In the genomic region with DNA sequence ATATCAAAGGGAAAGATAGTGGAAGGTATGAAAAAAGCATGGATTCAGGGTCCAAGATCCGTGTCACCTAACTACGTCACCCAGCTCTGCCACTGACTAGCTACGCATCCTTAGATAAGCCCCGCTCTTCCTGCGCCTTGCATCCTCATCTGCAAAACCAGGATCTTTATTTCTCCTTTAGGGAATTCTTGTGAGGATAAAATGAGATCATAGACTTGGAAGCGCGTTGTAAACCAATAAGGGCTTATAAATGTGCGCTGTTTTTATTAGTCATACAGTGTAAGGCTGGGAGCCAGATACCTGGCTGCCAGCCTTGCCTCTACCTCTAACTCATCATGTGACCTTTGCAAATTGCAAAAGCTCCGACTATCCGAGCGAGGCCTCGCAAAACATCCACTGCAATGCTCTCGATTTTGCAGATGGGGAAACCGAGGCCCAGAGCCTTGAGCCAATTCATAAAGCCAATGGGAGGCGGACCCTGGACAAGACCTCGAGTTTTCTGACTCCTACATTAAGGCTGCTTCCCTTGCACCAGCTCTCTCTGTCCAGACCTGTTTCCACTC, we compare ENCODE assay signal across 8 cellular contexts.
A peak's percentile ranks its signal among the peaks of the same experiment; 100 is the strongest.
DNase-seq lines count a peak whose midpoint lies in the region; ATAC-seq and TF ChIP-seq lines count a peak whose summit lies in the region.

No MANE protein-coding gene starts in this region.

- H3K79me2 ChIP-seq in DND-41 (ENCODE audit: insufficient read depth, low read length), result peaks cover 44% of the 10 kb centered on the region

- H3K9me3 ChIP-seq in DND-41 (ENCODE audit: insufficient read depth, low read length, severe bottlenecking) (no peaks in the 10 kb centered on the region), adipocyte (ENCODE audit: control insufficient read depth, low read length) (no peaks in the 10 kb centered on the region)

- peak overlapping the region; percentile 92 for H3K4me3 Mint-ChIP-seq in stimulated activated memory B cell treated with anti-CD40 and anti-IgM and Interleukin-4, amounts not matched to agents 10 μg/mL and 1 μg/mL and 100 μg/mL, for 72 hours

- H3K36me3 Mint-ChIP-seq in stimulated activated memory B cell treated with anti-CD40 and anti-IgM and Interleukin-4, amounts not matched to agents 10 μg/mL and 1 μg/mL and 100 μg/mL, for 72 hours, result peaks cover 44% of the 10 kb centered on the region

- H3K27ac ChIP-seq in DND-41 (ENCODE audit: low read length), result peak overlapping the region; percentile 86

- TF ChIP-seq CTCF in DND-41 (IDR thresholded peaks at IDR 0.05; ENCODE audit: borderline replicate concordance, extremely low read depth, low read length, poor library complexity, severe bottlenecking), result no peak

- peaks cover 44% of the 10 kb centered on the region for H3K36me3 ChIP-seq in DND-41 (ENCODE audit: insufficient read depth, low read length)
- peaks cover 29% of the 10 kb centered on the region for H3K36me3 ChIP-seq in adipocyte (ENCODE audit: control insufficient read depth, insufficient read depth, low read length, severe bottlenecking)

- H3K27me3 ChIP-seq in DND-41 (ENCODE audit: insufficient read depth, low read length, poor library complexity), result no peaks in the 10 kb centered on the region
- peaks cover 4% of the 10 kb centered on the region for H3K27me3 ChIP-seq in adipocyte (replicated peaks; ENCODE audit: control insufficient read depth, insufficient read depth, low read length)

- H3K27me3 Mint-ChIP-seq in stimulated activated memory B cell treated with anti-CD40 and anti-IgM and Interleukin-4, amounts not matched to agents 10 μg/mL and 1 μg/mL and 100 μg/mL, for 72 hours, result no peaks in the 10 kb centered on the region

- H3K4me3 ChIP-seq in DND-41 (ENCODE audit: low read depth in 1 of 2, low read length in 2 of 2) (peak overlapping the region; percentile 95 to 98), adipocyte (ENCODE audit: low read length) (peak overlapping the region; percentile 96)

- H3K4me1 ChIP-seq in DND-41 (ENCODE audit: insufficient read depth, low read length) (peaks cover 39% of the 10 kb centered on the region), adipocyte (ENCODE audit: control insufficient read depth, insufficient read depth, low read length) (peaks cover 14% of the 10 kb centered on the region)

- H4K20me1 ChIP-seq in DND-41 (ENCODE audit: insufficient read depth, low read length), result peaks cover 52% of the 10 kb centered on the region

- H3K9me3 Mint-ChIP-seq in stimulated activated memory B cell treated with anti-CD40 and anti-IgM and Interleukin-4, amounts not matched to agents 10 μg/mL and 1 μg/mL and 100 μg/mL, for 72 hours, result peaks cover 11% of the 10 kb centered on the region

- H3K9ac ChIP-seq in DND-41 (ENCODE audit: low read depth, low read length), result peak overlapping the region; percentile 99
- H3K9ac ChIP-seq in adipocyte (ENCODE audit: low read length), result peak overlapping the region; percentile 94

- H2AFZ ChIP-seq in DND-41 (ENCODE audit: low read depth, low read length), result peak overlapping the region; percentile 74

- H3K27ac Mint-ChIP-seq in stimulated activated memory B cell treated with anti-CD40 and anti-IgM and Interleukin-4, amounts not matched to agents 10 μg/mL and 1 μg/mL and 100 μg/mL, for 72 hours, result peak overlapping the region; percentile 95

- H3K4me2 ChIP-seq in DND-41 (ENCODE audit: insufficient read depth, low read length), result peak overlapping the region; percentile 74

- peaks cover 67% of the 10 kb centered on the region for H3K4me1 Mint-ChIP-seq in stimulated activated memory B cell treated with anti-CD40 and anti-IgM and Interleukin-4, amounts not matched to agents 10 μg/mL and 1 μg/mL and 100 μg/mL, for 72 hours

- DNase-seq in DND-41, result no peak
- peak; percentile 49 for DNase-seq in LoVo (ENCODE audit: low spot score)
- DNase-seq in adipocyte (ENCODE audit: low read depth), result peak; percentile 33
- peak; percentile 49 for DNase-seq in inferior parietal cortex (ENCODE audit: extremely low spot score)
- DNase-seq in NCI-H446 treated with DMSO at 0.1 percent for 48 hours (lab: John Stamatoyannopoulos, UW), result no peak
- DNase-seq in GM19240 (ENCODE audit: insufficient read length, low spot score), result no peak

- ATAC-seq in DND-41 (ENCODE audit: insufficient read depth, low read depth) (no peak), HG03439 (IDR thresholded peaks at IDR 0.05; ENCODE audit: unreplicated experiment) (no peak)
- ATAC-seq in stimulated activated memory B cell treated with anti-CD40 and anti-IgM and Interleukin-4, amounts not matched to agents 10 μg/mL and 1 μg/mL and 100 μg/mL, for 72 hours, result no peak

Comparison
In these comparisons a context has a peak if more than half of its experiments do, and no peak if none do; other contexts are left out.
1. DNase-seq: peak in LoVo (single experiment), adipocyte (single experiment) and inferior parietal cortex (single experiment); none in DND-41 (single experiment), NCI-H446 treated with DMSO at 0.1 percent for 48 hours (single experiment) and GM19240 (single experiment).